25 cellular contexts compared by ENCODE assay signal in the genomic region with DNA sequence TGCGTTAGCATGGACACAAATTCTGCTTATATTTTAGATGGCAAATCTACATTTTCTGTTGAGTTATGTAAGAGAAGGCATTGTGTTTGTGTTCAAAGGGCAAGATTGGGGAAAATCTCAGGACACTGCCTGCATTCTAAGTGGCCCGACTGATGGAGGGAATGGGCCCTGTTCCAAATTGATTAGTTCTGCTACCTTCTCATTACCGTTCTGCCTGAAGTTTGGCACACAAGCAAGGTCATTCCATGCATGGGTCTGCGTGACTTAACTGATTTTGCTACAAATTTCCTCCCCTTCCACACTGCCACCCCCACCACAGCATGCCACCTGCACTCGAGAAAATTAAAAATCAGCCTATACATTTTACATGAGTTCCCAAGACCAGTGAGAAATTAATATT.
DNase-seq lines count a peak whose midpoint lies in the region; ATAC-seq and TF ChIP-seq lines count a peak whose summit lies in the region.
"Had no signal": no experiment of that assay in that cellular context is flagged by ENCODE, and none has a peak within 500 bp of the region (broad histone marks: within the 10 kb centered on the region; RNA-seq: fewer than 3 reads in every experiment).

No MANE protein-coding gene starts in this region.

- no peaks in the 10 kb centered on the region for H3K79me1 ChIP-seq in neuronal stem cell (ENCODE audit: low read depth, low read length)

- H3K4me3 ChIP-seq in astrocyte of the cerebellum (ENCODE audit: low read depth, low read length) (no peak overlapping the region), neuronal stem cell (ENCODE audit: low read length in 2 of 2) (no peak overlapping the region), upper lobe of right lung (no peak overlapping the region)
- H3K4me3 ChIP-seq: A549; BLaER1 treated with 17β-estradiol and CSF1 and Interleukin-3, amounts not matched to agents 10 nM and 100 nM; GM12878 had no signal

- no peaks in the 10 kb centered on the region for H3K4me1 Mint-ChIP-seq in activated CD8-positive, alpha-beta T cell treated with anti-CD3 and anti-CD28 coated beads, Interleukin-2, amount 10 ng/mL, durations not matched to agents 7 days and 5 days (ENCODE audit: low read depth)
- H3K4me1 Mint-ChIP-seq: B cell had no signal

- H3K4me3 Mint-ChIP-seq in activated CD8-positive, alpha-beta T cell treated with anti-CD3 and anti-CD28 coated beads, Interleukin-2, amount 10 ng/mL, durations not matched to agents 7 days and 5 days = no peak overlapping the region
- H3K4me3 Mint-ChIP-seq: B cell; CD4-positive, alpha-beta T cell; CD8-positive, alpha-beta T cell had no signal

- H3K4me2 ChIP-seq in neuronal stem cell (ENCODE audit: insufficient read depth, low read length, poor library complexity, severe bottlenecking) = no peak overlapping the region
- H3K4me2 ChIP-seq: A549; BLaER1 treated with 17β-estradiol and CSF1 and Interleukin-3, amounts not matched to agents 10 nM and 100 nM had no signal

- peak; percentile 54 for DNase-seq in RPMI7951 (ENCODE audit: low read depth)
- peak; percentile 42 for DNase-seq in astrocyte of the cerebellum (ENCODE audit: low read depth)
- peak; percentile 45 for DNase-seq in ecto neural progenitor cell (ENCODE audit: low spot score)
- DNase-seq in neuronal stem cell (ENCODE audit: low spot score) = no peak
- no peak for DNase-seq in D341Med (ENCODE audit: low spot score)
- no peak for DNase-seq in upper lobe of right lung
- DNase-seq in activated CD8-positive, alpha-beta T cell treated with anti-CD3 and anti-CD28 coated beads, Interleukin-2, amount 10 ng/mL, durations not matched to agents 7 days and 5 days = no peak
- DNase-seq: AML-193; Caco-2; Calu3; CD4-positive, alpha-beta T cell; CD8-positive, alpha-beta T cell; DMS 273 treated with DMSO at 0.1 percent for 48 hours; DMS153; DMS53; DMS79; DND-41; EL; GDM1 had no signal

- CTCF ChIA-PET in activated CD8-positive, alpha-beta T cell treated with anti-CD3 and anti-CD28 coated beads, Interleukin-2, amount 10 ng/mL, durations not matched to agents 7 days and 5 days (lab: Charles Lee) = no interaction called here

- H4K8ac ChIP-seq in neuronal stem cell (ENCODE audit: low read depth, low read length) = no peak overlapping the region

- no peak for TF ChIP-seq CTCF in astrocyte of the cerebellum (IDR thresholded peaks at IDR 0.05; ENCODE audit: low read depth, low read length, missing control alignments)
- no peak for TF ChIP-seq CTCF in upper lobe of right lung (IDR thresholded peaks at IDR 0.05)

- no peaks in the 10 kb centered on the region for H3K9me3 ChIP-seq in neuronal stem cell (replicated peaks in 1 of 2; ENCODE audit: control insufficient read depth in 2 of 2, insufficient read depth in 1 of 2, low read depth in 1 of 2, low read length in 2 of 2)
- H3K9me3 ChIP-seq in upper lobe of right lung = no peaks in the 10 kb centered on the region
- H3K9me3 ChIP-seq: A549; BLaER1 treated with 17β-estradiol and CSF1 and Interleukin-3, amounts not matched to agents 10 nM and 100 nM; Caco-2 had no signal

- no peak overlapping the region for H3K14ac ChIP-seq in neuronal stem cell (ENCODE audit: low read length)

- H3K27me3 ChIP-seq in neuronal stem cell (ENCODE audit: control insufficient read depth in 3 of 3, insufficient read depth in 3 of 3, low read depth in 1 of 3, low read length in 3 of 3) = no peaks in the 10 kb centered on the region
- H3K27me3 ChIP-seq in upper lobe of right lung = no peaks in the 10 kb centered on the region
- H3K27me3 ChIP-seq: BLaER1 treated with 17β-estradiol and CSF1 and Interleukin-3, amounts not matched to agents 10 nM and 100 nM had no signal

- no peak overlapping the region for H3K9ac ChIP-seq in neuronal stem cell (ENCODE audit: low read depth, low read length, poor library complexity)
- H3K9ac ChIP-seq: BLaER1 treated with 17β-estradiol and CSF1 and Interleukin-3, amounts not matched to agents 10 nM and 100 nM had no signal

- in situ Hi-C loops in astrocyte of the cerebellum (cut with HindIII; ENCODE audit: low sequenced_read_pairs) = no loop called here

- no peak overlapping the region for H2BK5ac ChIP-seq in neuronal stem cell (ENCODE audit: low read length)

- intact Hi-C loops in upper lobe of right lung (cut with DNase I) = no loop called here

- H3K4me1 ChIP-seq in neuronal stem cell (ENCODE audit: control insufficient read depth in 2 of 2, insufficient read depth in 1 of 2, low read depth in 1 of 2, low read length in 2 of 2) (peaks cover 0 to 6% of the 10 kb centered on the region in 2 donors), upper lobe of right lung (no peaks in the 10 kb centered on the region)
- H3K4me1 ChIP-seq: A549; BLaER1 treated with 17β-estradiol and CSF1 and Interleukin-3, amounts not matched to agents 10 nM and 100 nM; Caco-2 had no signal

- POLR2A ChIA-PET in activated CD8-positive, alpha-beta T cell treated with anti-CD3 and anti-CD28 coated beads, Interleukin-2, amount 10 ng/mL, durations not matched to agents 7 days and 5 days (lab: Charles Lee) = no interaction called here

- H3K27ac ChIP-seq in neuronal stem cell (replicated peaks; ENCODE audit: low read length) (no peak overlapping the region), upper lobe of right lung (no peak overlapping the region)
- H3K27ac ChIP-seq: 22Rv1; A549; BLaER1 treated with 17β-estradiol and CSF1 and Interleukin-3, amounts not matched to agents 10 nM and 100 nM; C4-2B had no signal

- H3K27me3 Mint-ChIP-seq in activated CD8-positive, alpha-beta T cell treated with anti-CD3 and anti-CD28 coated beads, Interleukin-2, amount 10 ng/mL, durations not matched to agents 7 days and 5 days (ENCODE audit: low read depth) = no peaks in the 10 kb centered on the region
- H3K27me3 Mint-ChIP-seq: B cell; CD4-positive, alpha-beta T cell had no signal

- peak overlapping the region; percentile 64 for H3K18ac ChIP-seq in neuronal stem cell (ENCODE audit: low read length)

- no peak overlapping the region for H3K4ac ChIP-seq in neuronal stem cell (ENCODE audit: low read length)

- H3K36me3 ChIP-seq in neuronal stem cell (replicated peaks in 1 of 2; ENCODE audit: control insufficient read depth in 2 of 2, insufficient read depth in 2 of 2, low read length in 2 of 2) (no peaks in the 10 kb centered on the region), upper lobe of right lung (no peaks in the 10 kb centered on the region)
- H3K36me3 ChIP-seq: BLaER1 treated with 17β-estradiol and CSF1 and Interleukin-3, amounts not matched to agents 10 nM and 100 nM had no signal

- no peak overlapping the region for H2BK12ac ChIP-seq in neuronal stem cell (ENCODE audit: low read length)

- H3K27ac Mint-ChIP-seq in activated CD8-positive, alpha-beta T cell treated with anti-CD3 and anti-CD28 coated beads, Interleukin-2, amount 10 ng/mL, durations not matched to agents 7 days and 5 days = no peak overlapping the region
- H3K27ac Mint-ChIP-seq: B cell; CD4-positive, alpha-beta T cell; CD8-positive, alpha-beta T cell had no signal

- no peaks in the 10 kb centered on the region for H3K9me3 Mint-ChIP-seq in activated CD8-positive, alpha-beta T cell treated with anti-CD3 and anti-CD28 coated beads, Interleukin-2, amount 10 ng/mL, durations not matched to agents 7 days and 5 days (ENCODE audit: insufficient read depth)

- no CpG with 5 or more reads among the region's 5 CpGs for WGBS in neuronal stem cell (ENCODE audit: extremely low coverage in 2 of 2, insufficient read length in 2 of 2, insufficient replicate concordance in 1 of 2), 2 donors

- H3K23ac ChIP-seq in neuronal stem cell (ENCODE audit: low read depth, low read length, poor library complexity) = no peak overlapping the region

- H2BK15ac ChIP-seq in neuronal stem cell (ENCODE audit: low read length) = no peak overlapping the region

- no peaks in the 10 kb centered on the region for H3K36me3 Mint-ChIP-seq in activated CD8-positive, alpha-beta T cell treated with anti-CD3 and anti-CD28 coated beads, Interleukin-2, amount 10 ng/mL, durations not matched to agents 7 days and 5 days (ENCODE audit: low read depth)
- H3K36me3 Mint-ChIP-seq: CD8-positive, alpha-beta T cell had no signal

- no peak overlapping the region for H2AFZ ChIP-seq in neuronal stem cell (ENCODE audit: low read length)

- no peak for ATAC-seq in upper lobe of right lung
- ATAC-seq in activated CD8-positive, alpha-beta T cell treated with anti-CD3 and anti-CD28 coated beads, Interleukin-2, amount 10 ng/mL, durations not matched to agents 7 days and 5 days = no peak
- ATAC-seq: A549; CD8-positive, alpha-beta T cell; GM12878 had no signal

- no peak overlapping the region for H2BK120ac ChIP-seq in neuronal stem cell (ENCODE audit: low read depth, low read length)

- no peak overlapping the region for H4K91ac ChIP-seq in neuronal stem cell (ENCODE audit: low read depth, low read length, poor library complexity)

- H2AK5ac ChIP-seq in neuronal stem cell (ENCODE audit: low read depth, low read length) = no peak overlapping the region

Comparison
In these comparisons a context has a peak if more than half of its experiments do, and no peak if none do; other contexts are left out.
1. DNase-seq: peak in RPMI7951 (single experiment), astrocyte of the cerebellum (single experiment) and ecto neural progenitor cell (single experiment); none in neuronal stem cell (single experiment), D341Med (single experiment), upper lobe of right lung (single experiment) and activated CD8-positive, alpha-beta T cell treated with anti-CD3 and anti-CD28 coated beads, Interleukin-2, amount 10 ng/mL, durations not matched to agents 7 days and 5 days (single experiment).